In genomic region chr7:57438244-57438643, GRCh38 we compare ENCODE assay signal across 32 cellular contexts. TPM values are rescaled to one million over a fixed set of nuclear protein-coding genes. Genes with fewer than 3 reads are reported as not detected.
DNase-seq lines count a peak whose midpoint lies in the region; ATAC-seq, FAIRE-seq and TF ChIP-seq lines count a peak whose summit lies in the region.
"Had no signal": no experiment of that assay in that cellular context is flagged by ENCODE, and none has a peak within 500 bp of the region (broad histone marks: within the 10 kb centered on the region; RNA-seq: fewer than 3 reads in every experiment).

No MANE protein-coding gene starts in this region.

- no peak overlapping the region for H3K9ac ChIP-seq in HepG2 (ENCODE audit: insufficient read depth, low read depth, low read length)
- H3K9ac ChIP-seq: BLaER1 had no signal

- TF ChIP-seq EP300 in HepG2 (IDR thresholded peaks at IDR 0.05; ENCODE audit: low read depth in 2 of 2, low read length in 2 of 2) (no peak), HepG2 (CRISPR knock-in tag; IDR thresholded peaks at IDR 0.05; ENCODE audit: borderline replicate concordance) (no peak)

- no peaks in the 10 kb centered on the region for H4K20me1 ChIP-seq in HepG2 (ENCODE audit: insufficient read depth, low read length)
- H4K20me1 ChIP-seq: BLaER1 had no signal

- no peak overlapping the region for H2AFZ ChIP-seq in HepG2 (ENCODE audit: low read length)

- H3K4me3 ChIP-seq in iPS-18c (ENCODE audit: insufficient read depth, low read depth, low read length): peak overlapping the region; percentile 24; the same call in 1 of the 2 replicates
- H3K4me3 ChIP-seq in HepG2 (replicated peaks in 1 of 3; ENCODE audit: insufficient read depth in 1 of 3, low read depth in 2 of 3, low read length in 3 of 3): no peak overlapping the region
- H3K4me3 ChIP-seq: BLaER1, GM12878 had no signal

- ATAC-seq in HepG2: no peak
- peak; percentile 9 for ATAC-seq in omental fat pad (ENCODE audit: low FRiP score)
- no peak for ATAC-seq in GM18870 (IDR thresholded peaks at IDR 0.05; ENCODE audit: unreplicated experiment)
- ATAC-seq in HG02798 (IDR thresholded peaks at IDR 0.05; ENCODE audit: poor library complexity, unreplicated experiment): no peak
- ATAC-seq: GM12878 had no signal

- TF ChIP-seq POLR2A in HepG2 (IDR thresholded peaks at IDR 0.05; ENCODE audit: insufficient read depth in 1 of 2, low read depth in 2 of 2, low read length in 2 of 2): no peak

- H3K27me3 ChIP-seq in HepG2 (ENCODE audit: control insufficient read depth in 1 of 2, insufficient read depth in 2 of 2, low read length in 2 of 2): no peaks in the 10 kb centered on the region
- H3K27me3 ChIP-seq: BE2C, BLaER1 had no signal

- TF ChIP-seq RAD21 in HepG2 (CRISPR knock-in tag; IDR thresholded peaks at IDR 0.05): no peak

- H3K4me2 ChIP-seq in HepG2 (ENCODE audit: low read depth, low read length): no peak overlapping the region
- H3K4me2 ChIP-seq: BLaER1 had no signal

- POLR2A ChIA-PET in HepG2 (lab: Yijun Ruan, JAX): no interaction called here

- 30% methylated on average over 4 of the region's 7 CpGs for WGBS in HepG2 (ENCODE audit: low lambda C conversion rate)

- H3K4me1 ChIP-seq in HepG2 (ENCODE audit: insufficient read depth, low read length): no peaks in the 10 kb centered on the region
- H3K4me1 ChIP-seq: BE2C, BLaER1 had no signal

- H3K27ac ChIP-seq in HepG2 (ENCODE audit: extremely low read length, insufficient read depth, low read length): no peak overlapping the region
- H3K27ac ChIP-seq: BLaER1 had no signal

- H3K9me3 ChIP-seq in iPS-18c (ENCODE audit: control insufficient read depth, insufficient read depth, low read length): peaks cover 38% of the 10 kb centered on the region
- peaks cover 78% of the 10 kb centered on the region for H3K9me3 ChIP-seq in HepG2 (ENCODE audit: low read length)
- H3K9me3 ChIP-seq: BE2C had no signal

- FAIRE-seq in HepG2 (lab: Jason Lieb, UNC): no peak
- FAIRE-seq: A204.1, GM12878, GM12892, GM18507, GM19239 had no signal

- CTCF ChIA-PET in HepG2 (lab: Yijun Ruan, JAX; ENCODE audit: low intra/inter-chr PET ratio, low total read pairs): no interaction called here

- DNase-seq in HepG2 (ENCODE audit: low spot score) (no peak), omental fat pad (ENCODE audit: low spot score) (no peak), NCI-H748 treated with DMSO at 0.1 percent for 48 hours (lab: John Stamatoyannopoulos, UW) (no peak)
- DNase-seq: 8988T; ACHN; BE2C; C1 segment of cervical spinal cord; CD4-positive, CD25-positive, alpha-beta regulatory T cell; CD8-positive, alpha-beta memory T cell; COR-L47; DMS 273 treated with DMSO at 0.1 percent for 48 hours; DMS153; DMS53; DMS79; DND-41; EL; GDM1 had no signal

- H3K36me3 ChIP-seq in HepG2 (replicated peaks in 1 of 2; ENCODE audit: control insufficient read depth in 1 of 2, insufficient read depth in 2 of 2, low read length in 2 of 2): no peaks in the 10 kb centered on the region
- H3K36me3 ChIP-seq: BE2C, BLaER1 had no signal

- TF ChIP-seq CTCF in HepG2 (CRISPR knock-in tag; IDR thresholded peaks at IDR 0.05) (no peak), omental fat pad (IDR thresholded peaks at IDR 0.05) (no peak)

- no TSS peak for BruUV-seq in HepG2 (replicated peaks; lab: Mats Ljungman, UMichigan)

- H3K79me2 ChIP-seq in HepG2 (ENCODE audit: insufficient read depth, low read length): no peaks in the 10 kb centered on the region

- in situ Hi-C loops in HepG2 (cut with HindIII; ENCODE audit: extremely low pct_ligation_motif_present, low pct_unique_long_range_greater_than_20kb): no loop called here

- intact Hi-C loops in HepG2 (cut with micrococcal nuclease; ENCODE audit: unreplicated experiment): no loop called here

TF ChIP-seq in HepG2, 621 proteins besides CTCF, POLR2A, EP300 and RAD21:
- TF ChIP-seq, protein P1, sequence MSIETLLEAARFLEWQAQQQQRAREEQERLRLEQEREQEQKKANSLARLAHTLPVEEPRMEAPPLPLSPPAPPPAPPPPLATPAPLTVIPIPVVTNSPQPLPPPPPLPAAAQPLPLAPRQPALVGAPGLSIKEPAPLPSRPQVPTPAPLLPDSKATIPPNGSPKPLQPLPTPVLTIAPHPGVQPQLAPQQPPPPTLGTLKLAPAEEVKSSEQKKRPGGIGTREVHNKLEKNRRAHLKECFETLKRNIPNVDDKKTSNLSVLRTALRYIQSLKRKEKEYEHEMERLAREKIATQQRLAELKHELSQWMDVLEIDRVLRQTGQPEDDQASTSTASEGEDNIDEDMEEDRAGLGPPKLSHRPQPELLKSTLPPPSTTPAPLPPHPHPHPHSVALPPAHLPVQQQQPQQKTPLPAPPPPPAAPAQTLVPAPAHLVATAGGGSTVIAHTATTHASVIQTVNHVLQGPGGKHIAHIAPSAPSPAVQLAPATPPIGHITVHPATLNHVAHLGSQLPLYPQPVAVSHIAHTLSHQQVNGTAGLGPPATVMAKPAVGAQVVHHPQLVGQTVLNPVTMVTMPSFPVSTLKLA (IDR thresholded peaks at IDR 0.05): peak; percentile 79
- TF ChIP-seq, protein P2, sequence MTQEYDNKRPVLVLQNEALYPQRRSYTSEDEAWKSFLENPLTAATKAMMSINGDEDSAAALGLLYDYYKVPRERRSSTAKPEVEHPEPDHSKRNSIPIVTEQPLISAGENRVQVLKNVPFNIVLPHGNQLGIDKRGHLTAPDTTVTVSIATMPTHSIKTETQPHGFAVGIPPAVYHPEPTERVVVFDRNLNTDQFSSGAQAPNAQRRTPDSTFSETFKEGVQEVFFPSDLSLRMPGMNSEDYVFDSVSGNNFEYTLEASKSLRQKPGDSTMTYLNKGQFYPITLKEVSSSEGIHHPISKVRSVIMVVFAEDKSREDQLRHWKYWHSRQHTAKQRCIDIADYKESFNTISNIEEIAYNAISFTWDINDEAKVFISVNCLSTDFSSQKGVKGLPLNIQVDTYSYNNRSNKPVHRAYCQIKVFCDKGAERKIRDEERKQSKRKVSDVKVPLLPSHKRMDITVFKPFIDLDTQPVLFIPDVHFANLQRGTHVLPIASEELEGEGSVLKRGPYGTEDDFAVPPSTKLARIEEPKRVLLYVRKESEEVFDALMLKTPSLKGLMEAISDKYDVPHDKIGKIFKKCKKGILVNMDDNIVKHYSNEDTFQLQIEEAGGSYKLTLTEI (CRISPR knock-in tag; conservative IDR thresholded peaks at IDR 0.05): no peak

RNA-seq across cellular contexts. Expression of gene ZNF716, which starts 11.7 kb away (rescaled TPM):
- not detected in 2 replicates for total RNA-seq in HepG2 (2016; rRNA removed; fragmentation: Illumina TruSeq; extraction: Trizol)
- not detected in 2 replicates for total RNA-seq in HepG2 (2016; cell fraction: cytosol; rRNA removed; fragmentation: Illumina TruSeq; extraction: Trizol; ENCODE audit: low read depth)
- not detected in 2 replicates for total RNA-seq in HepG2 (2016; cell fraction: insoluble cytoplasmic fraction; rRNA removed; fragmentation: Illumina TruSeq; extraction: Trizol)
- not detected in 2 replicates for total RNA-seq in HepG2 (2016; cell fraction: membrane; rRNA removed; fragmentation: Illumina TruSeq; extraction: Trizol)
- not detected in 2 replicates for total RNA-seq in HepG2 (2016; cell fraction: nucleus; rRNA removed; fragmentation: Illumina TruSeq; extraction: Trizol)
- polyA plus RNA-seq in HepG2 (2011; rRNA removed): not detected in 2 replicates
- polyA plus RNA-seq in HepG2 (2011; cell fraction: cytosol; rRNA removed): not detected in 2 replicates
- polyA plus RNA-seq in HepG2 (2011; cell fraction: nucleus; rRNA removed): not detected in 2 replicates
- polyA plus RNA-seq in HepG2 (2012): not detected in 2 replicates
- polyA plus RNA-seq in HepG2 (2016; cell fraction: cytosol; fragmentation: Illumina TruSeq; extraction: Trizol; ENCODE audit: low read depth): not detected in 2 replicates
- polyA plus RNA-seq in HepG2 (2016; cell fraction: insoluble cytoplasmic fraction; fragmentation: Illumina TruSeq; extraction: Trizol; ENCODE audit: low read depth): not detected in 2 replicates
- polyA plus RNA-seq in HepG2 (2016; cell fraction: membrane; fragmentation: Illumina TruSeq; extraction: Trizol; ENCODE audit: low read depth): not detected in 2 replicates
- not detected in 2 replicates for polyA plus RNA-seq in HepG2 (2016; cell fraction: nucleus; fragmentation: Illumina TruSeq; extraction: Trizol; ENCODE audit: insufficient read depth, low read depth)
- polyA minus RNA-seq in HepG2 (2011; rRNA and poly(A)+ RNA removed; ENCODE audit: low replicate concordance): not detected in 2 replicates
- not detected in 2 replicates for polyA minus RNA-seq in HepG2 (2011; cell fraction: cytosol; rRNA and poly(A)+ RNA removed)
- polyA minus RNA-seq in HepG2 (2011; cell fraction: nucleus; rRNA and poly(A)+ RNA removed): not detected in 2 replicates
- not detected for total RNA-seq in omental fat pad
- total RNA-seq: A673; CD4-positive, alpha-beta memory T cell; CD4-positive, CD25-positive, alpha-beta regulatory T cell; CD8-positive, alpha-beta memory T cell; Daoy; G401; GM12878 had no signal
- polyA plus RNA-seq: AG04450; CD14-positive monocyte; CD4-positive, alpha-beta memory T cell; CD4-positive, CD25-positive, alpha-beta regulatory T cell; CD8-positive, alpha-beta memory T cell; GM12878 had no signal
